Comparison of ENCODE assay signal across 28 cellular contexts in genomic region chr11:83374311-83374710, GRCh38.
"Had no signal": no experiment of that assay in that cellular context is flagged by ENCODE, and none has a peak within 500 bp of the region (broad histone marks: within the 10 kb centered on the region; RNA-seq: fewer than 3 reads in every experiment).

No MANE protein-coding gene starts in this region.

- DNase-seq: activated CD4-positive, alpha-beta T cell treated with anti-CD3 and anti-CD28 coated beads, Interleukin-2, amount 10 ng/mL, durations not matched to agents 24 days and 14 days; activated CD4-positive, alpha-beta T cell treated with anti-CD3 and anti-CD28 coated beads, Interleukin-2, amount 50 U/mL, for 4 hours; activated CD8-positive, alpha-beta T cell treated with anti-CD3 and anti-CD28 coated beads for 36 hours; activated effector memory CD4-positive, alpha-beta T cell treated with anti-CD3 and anti-CD28 coated beads, Interleukin-2, amount 50 U/mL, for 16 hours; activated naive CD4-positive, alpha-beta T cell; activated naive CD4-positive, alpha-beta T cell treated with anti-CD3 and anti-CD28 coated beads, Interleukin-2, amount 50 U/mL, for 16 hours; activated naive CD8-positive, alpha-beta T cell treated with anti-CD3 and anti-CD28 coated beads for 36 hours; activated T-cell treated with anti-CD3 and anti-CD28 coated beads, Interleukin-2, amount 50 U/mL, for 1 hour; activated T-cell treated with anti-CD3 and anti-CD28 coated beads, Interleukin-2, amount 50 U/mL, for 72 hours; amniotic stem cell; aorta; brain microvascular endothelial cell; Kasumi-1; KG1; MG63; NCI-H1048; NCI-H1105 treated with DMSO at 0.1 percent for 48 hours; NCI-H1436; NCI-H1694; NCI-H1930; NCI-H2081 treated with DMSO at 0.1 percent for 48 hours; NCI-H2171 treated with DMSO at 0.1 percent for 48 hours; NCI-H2227 treated with DMSO at 0.1 percent for 48 hours; NCI-H524 treated with DMSO at 0.1 percent for 48 hours; RPMI8226; SHP77 treated with DMSO at 0.1 percent for 48 hours; SK-N-SH had no signal

- FAIRE-seq: TTC549 had no signal
